ENCODE assay signal across 10 cellular contexts in genomic region chr11:93614111-93614784, GRCh38. TPM values are rescaled to one million over a fixed set of nuclear protein-coding genes. Genes with fewer than 3 reads are reported as not detected.
DNase-seq lines count a peak whose midpoint lies in the region; ATAC-seq and TF ChIP-seq lines count a peak whose summit lies in the region.
"Had no signal": no experiment of that assay in that cellular context is flagged by ENCODE, and none has a peak within 500 bp of the region (broad histone marks: within the 10 kb centered on the region; RNA-seq: fewer than 3 reads in every experiment).

No MANE protein-coding gene starts in this region.

- H3K27ac Mint-ChIP-seq in central memory CD8-positive, alpha-beta T cell (ENCODE audit: low read depth): no peak overlapping the region
- H3K27ac Mint-ChIP-seq: stimulated activated memory B cell treated with anti-CD40 and anti-IgM and Interleukin-4, amounts not matched to agents 10 μg/mL and 1 μg/mL and 100 μg/mL, for 72 hours; T-helper 17 cell had no signal

- CTCF ChIA-PET in mammary epithelial cell (lab: Charles Lee; ENCODE audit: low non-redundant PET): interaction anchor here (0.8 kb wide), 1 partner anchor 44 kb away, joined by 9 read pairs; no protein-coding TSS in a partner anchor

- no peak overlapping the region for H3K9ac ChIP-seq in mammary epithelial cell (ENCODE audit: insufficient read depth, low read length)

- H3K4me3 ChIP-seq in DOHH2 (ENCODE audit: low read length) (no peak overlapping the region), mammary epithelial cell (replicated peaks in 1 of 3; ENCODE audit: insufficient read depth in 1 of 3, low read depth in 2 of 3, low read length in 3 of 3) (no peak overlapping the region)

- H3K9me3 Mint-ChIP-seq in central memory CD8-positive, alpha-beta T cell: no peaks in the 10 kb centered on the region

- in situ Hi-C loops in mammary epithelial cell (cut with MboI; ENCODE audit: low sequenced_read_pairs in 2 of 2): no loop called here

- no peaks in the 10 kb centered on the region for H3F3A ChIP-seq in DOHH2 (ENCODE audit: control insufficient read depth, insufficient read depth)

- H3K27ac ChIP-seq in DOHH2 (ENCODE audit: low read depth, low read length) (no peak overlapping the region), mammary epithelial cell (ENCODE audit: insufficient read depth, low read depth, low read length) (no peak overlapping the region)

- peaks cover 30% of the 10 kb centered on the region for H3K27me3 Mint-ChIP-seq in central memory CD8-positive, alpha-beta T cell

- peak; percentile 25 for ATAC-seq in central memory CD8-positive, alpha-beta T cell (replicated peaks; ENCODE audit: extremely low read depth, poor library complexity, severe bottlenecking)
- ATAC-seq in GM21723 (IDR thresholded peaks at IDR 0.05; ENCODE audit: unreplicated experiment) (no peak), GM18870 (IDR thresholded peaks at IDR 0.05; ENCODE audit: unreplicated experiment) (no peak)
- ATAC-seq: stimulated activated memory B cell treated with anti-CD40 and anti-IgM and Interleukin-4, amounts not matched to agents 10 μg/mL and 1 μg/mL and 100 μg/mL, for 72 hours; T-helper 17 cell had no signal

- H3K4me2 ChIP-seq in DOHH2 (ENCODE audit: low read length) (no peak overlapping the region), mammary epithelial cell (ENCODE audit: insufficient read depth, low read depth, low read length) (no peak overlapping the region)

- H3K27me3 ChIP-seq in DOHH2 (ENCODE audit: control insufficient read depth, low read length) (no peaks in the 10 kb centered on the region), mammary epithelial cell (ENCODE audit: insufficient read depth, low read length) (no peaks in the 10 kb centered on the region)

- WGBS in mammary epithelial cell (ENCODE audit: low coverage, missing lambda C conversion rate): 78% methylated on average over 4 of the region's 4 CpGs

- BruUV-seq in mammary epithelial cell (replicated peaks; lab: Mats Ljungman, UMichigan): no TSS peak

- TF ChIP-seq CTCF in DOHH2 (IDR thresholded peaks at IDR 0.05; ENCODE audit: low read depth, low read length, poor library complexity, severe bottlenecking): peak; percentile 28
- TF ChIP-seq CTCF in mammary epithelial cell (conservative IDR thresholded peaks at IDR 0.05 in 1 of 2, IDR thresholded peaks at IDR 0.05 in 1 of 2; ENCODE audit: extremely low read depth in 1 of 2, insufficient read depth in 1 of 2, low read depth in 1 of 2, low read length in 2 of 2): peak in 1 of 2 donors; percentile 13

- no peak overlapping the region for H3K4me3 Mint-ChIP-seq in central memory CD8-positive, alpha-beta T cell
- H3K4me3 Mint-ChIP-seq: stimulated activated memory B cell treated with anti-CD40 and anti-IgM and Interleukin-4, amounts not matched to agents 10 μg/mL and 1 μg/mL and 100 μg/mL, for 72 hours; T-helper 17 cell had no signal

- intact Hi-C loops in mammary epithelial cell (cut with micrococcal nuclease): no loop called here

- H3K9me3 ChIP-seq in DOHH2 (ENCODE audit: control insufficient read depth, insufficient read depth, low read length) (no peaks in the 10 kb centered on the region), mammary epithelial cell (replicated peaks; ENCODE audit: insufficient read depth, low read length) (no peaks in the 10 kb centered on the region)

- H3K79me2 ChIP-seq in DOHH2 (ENCODE audit: control insufficient read depth, low read length): no peaks in the 10 kb centered on the region
- no peaks in the 10 kb centered on the region for H3K79me2 ChIP-seq in mammary epithelial cell (ENCODE audit: insufficient read depth, low read length)

- H3K9me2 ChIP-seq in DOHH2 (replicated peaks; ENCODE audit: control insufficient read depth, low read length): no peaks in the 10 kb centered on the region

- no peaks in the 10 kb centered on the region for H3K36me3 Mint-ChIP-seq in central memory CD8-positive, alpha-beta T cell (ENCODE audit: insufficient read depth)
- H3K36me3 Mint-ChIP-seq: stimulated activated memory B cell treated with anti-CD40 and anti-IgM and Interleukin-4, amounts not matched to agents 10 μg/mL and 1 μg/mL and 100 μg/mL, for 72 hours had no signal

- H3K4me1 Mint-ChIP-seq in central memory CD8-positive, alpha-beta T cell: no peaks in the 10 kb centered on the region
- H3K4me1 Mint-ChIP-seq: stimulated activated memory B cell treated with anti-CD40 and anti-IgM and Interleukin-4, amounts not matched to agents 10 μg/mL and 1 μg/mL and 100 μg/mL, for 72 hours; T-helper 17 cell had no signal

- H3K4me1 ChIP-seq in DOHH2 (ENCODE audit: control insufficient read depth, low read length) (no peaks in the 10 kb centered on the region), mammary epithelial cell (ENCODE audit: insufficient read depth, low read length) (no peaks in the 10 kb centered on the region)

- DNase-seq in A172 (ENCODE audit: low spot score): peak; percentile 0
- DNase-seq in NAMALWA (ENCODE audit: low spot score): peak; percentile 44
- DNase-seq in central memory CD8-positive, alpha-beta T cell (ENCODE audit: low spot score in 2 of 2): no peak
- DNase-seq in mammary epithelial cell: no peak
- no peak for DNase-seq in superior temporal gyrus (ENCODE audit: extremely low spot score)
- DNase-seq: T-helper 17 cell had no signal

- H3K36me3 ChIP-seq in DOHH2 (ENCODE audit: control insufficient read depth, low read length) (no peaks in the 10 kb centered on the region), mammary epithelial cell (ENCODE audit: insufficient read depth, low read length) (no peaks in the 10 kb centered on the region)

- dilution Hi-C loops in mammary epithelial cell (cut with HindIII; ENCODE audit: low sequenced_read_pairs): no loop called here

- no peaks in the 10 kb centered on the region for H4K20me1 ChIP-seq in DOHH2 (ENCODE audit: control insufficient read depth, insufficient read depth, low read depth, low read length)
- H4K20me1 ChIP-seq in mammary epithelial cell (ENCODE audit: insufficient read depth, low read length): no peaks in the 10 kb centered on the region

- no peak overlapping the region for H2AFZ ChIP-seq in mammary epithelial cell (ENCODE audit: low read depth, low read length)

RNA-seq across cellular contexts. Expression of gene CEP295, which starts 47.2 kb away (rescaled TPM):
- total RNA-seq in A172 (2014; rRNA removed; shearing (Covaris generic)): 16.6 and 17.8 TPM in 2 replicates
- 10 to 100 TPM; 13.0 to 18.3 TPM for total RNA-seq in mammary epithelial cell
- polyA plus RNA-seq in mammary epithelial cell: 6.9 TPM
- 13.0 TPM for polyA minus RNA-seq in mammary epithelial cell

Comparison
In these comparisons a context has a peak if more than half of its experiments do, and no peak if none do; other contexts are left out.
1. DNase-seq: peak in A172 (single experiment) and NAMALWA (single experiment); none in central memory CD8-positive, alpha-beta T cell (0 of 2), mammary epithelial cell (single experiment) and superior temporal gyrus (single experiment).